Comparison of ENCODE assay signal across 10 cellular contexts in the genomic region with DNA sequence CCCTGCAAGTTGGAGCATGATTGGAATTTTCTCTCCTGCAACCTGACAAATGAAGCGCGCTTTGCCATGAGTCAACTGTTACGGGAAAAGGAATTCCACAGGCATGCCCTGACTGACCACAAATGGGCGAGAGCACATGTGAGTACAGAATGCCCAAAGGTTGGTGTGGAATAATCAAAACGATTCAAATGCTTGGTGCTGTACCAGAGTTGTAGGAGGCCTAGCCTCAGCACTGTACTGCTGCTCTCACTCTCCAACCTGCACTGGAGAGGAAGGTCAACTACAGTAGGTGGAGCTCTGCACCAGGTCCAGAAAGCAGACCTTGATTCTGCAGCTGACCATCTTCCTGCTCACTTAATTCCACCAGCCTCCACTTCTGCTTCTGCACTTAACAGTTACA.
DNase-seq lines count a peak whose midpoint lies in the region; ATAC-seq, FAIRE-seq and TF ChIP-seq lines count a peak whose summit lies in the region.
"Had no signal": no experiment of that assay in that cellular context is flagged by ENCODE, and none has a peak within 500 bp of the region (broad histone marks: within the 10 kb centered on the region; RNA-seq: fewer than 3 reads in every experiment).

No MANE protein-coding gene starts in this region.

- H3K9ac ChIP-seq in mammary epithelial cell (ENCODE audit: insufficient read depth, low read length) (no peak overlapping the region), HepG2 (ENCODE audit: insufficient read depth, low read depth, low read length) (no peak overlapping the region)

- in situ Hi-C loops in mammary epithelial cell (cut with MboI; ENCODE audit: low sequenced_read_pairs in 2 of 2) (loop anchor here (5.0 kb wide), 2 partner anchors 563 to 573 kb away; partner anchors contain the start of gene PLK2 (in 1 of the 2)), HepG2 (cut with HindIII; ENCODE audit: extremely low pct_ligation_motif_present, low pct_unique_long_range_greater_than_20kb) (loop anchor here (5.0 kb wide), 1 partner anchor 568 kb away; no protein-coding TSS in a partner anchor)

- POLR2A ChIA-PET in HepG2 (lab: Yijun Ruan, JAX) = no interaction called here

- no peak for FAIRE-seq in HepG2 (lab: Jason Lieb, UNC)

- H3K27ac ChIP-seq in mammary epithelial cell (ENCODE audit: insufficient read depth, low read depth, low read length) (peak overlapping the region; percentile 75), HepG2 (ENCODE audit: extremely low read length, insufficient read depth, low read length) (no peak overlapping the region), tibial nerve (no peak overlapping the region)

- H3K36me3 ChIP-seq in BE2C (no peaks in the 10 kb centered on the region), mammary epithelial cell (ENCODE audit: insufficient read depth, low read length) (no peaks in the 10 kb centered on the region), HepG2 (replicated peaks in 1 of 2; ENCODE audit: control insufficient read depth in 1 of 2, insufficient read depth in 2 of 2, low read length in 2 of 2) (no peaks in the 10 kb centered on the region), tibial nerve (no peaks in the 10 kb centered on the region)

- no peak overlapping the region for H3K4me3 ChIP-seq in BE2C (ENCODE audit: low read depth, low read length)
- no peak overlapping the region for H3K4me3 ChIP-seq in mammary epithelial cell (replicated peaks in 1 of 3; ENCODE audit: insufficient read depth in 1 of 3, low read depth in 2 of 3, low read length in 3 of 3)
- no peak overlapping the region for H3K4me3 ChIP-seq in HepG2 (replicated peaks in 1 of 3; ENCODE audit: insufficient read depth in 1 of 3, low read depth in 2 of 3, low read length in 3 of 3)
- H3K4me3 ChIP-seq in tibial nerve = no peak overlapping the region

- H4K20me1 ChIP-seq in mammary epithelial cell (ENCODE audit: insufficient read depth, low read length) (no peaks in the 10 kb centered on the region), HepG2 (ENCODE audit: insufficient read depth, low read length) (no peaks in the 10 kb centered on the region)

- no peaks in the 10 kb centered on the region for H3K9me3 ChIP-seq in BE2C
- no peaks in the 10 kb centered on the region for H3K9me3 ChIP-seq in mammary epithelial cell (replicated peaks; ENCODE audit: insufficient read depth, low read length)
- no peaks in the 10 kb centered on the region for H3K9me3 ChIP-seq in HepG2 (ENCODE audit: low read length)
- H3K9me3 ChIP-seq in tibial nerve = no peaks in the 10 kb centered on the region

- no peaks in the 10 kb centered on the region for H3K79me2 ChIP-seq in mammary epithelial cell (ENCODE audit: insufficient read depth, low read length)
- no peaks in the 10 kb centered on the region for H3K79me2 ChIP-seq in HepG2 (ENCODE audit: insufficient read depth, low read length)

- H3K27me3 ChIP-seq in BE2C (no peaks in the 10 kb centered on the region), mammary epithelial cell (ENCODE audit: insufficient read depth, low read length) (no peaks in the 10 kb centered on the region), HepG2 (ENCODE audit: control insufficient read depth in 1 of 2, insufficient read depth in 2 of 2, low read length in 2 of 2) (no peaks in the 10 kb centered on the region; a peak in 1 of 5 replicates), tibial nerve (no peaks in the 10 kb centered on the region)

- H3K4me2 ChIP-seq in mammary epithelial cell (ENCODE audit: insufficient read depth, low read depth, low read length) (peak overlapping the region; percentile 9), HepG2 (ENCODE audit: low read depth, low read length) (0 out of 2 replicates have a peak overlapping the region, but pooled peaks have one; percentile 13)

- H3K4me1 ChIP-seq in BE2C (no peaks in the 10 kb centered on the region), mammary epithelial cell (ENCODE audit: insufficient read depth, low read length) (peaks cover 30% of the 10 kb centered on the region), HepG2 (ENCODE audit: insufficient read depth, low read length) (no peaks in the 10 kb centered on the region), tibial nerve (peaks cover 0 to 5% (median 0%) of the 10 kb centered on the region in 4 donors)

- 2% methylated on average over 5 of the region's 5 CpGs for WGBS in mammary epithelial cell (ENCODE audit: low coverage, missing lambda C conversion rate)
- 0% methylated on average over 1 of the region's 5 CpGs for WGBS in HepG2 (ENCODE audit: low lambda C conversion rate)
- 68 to 84% methylated on average over 5 of the region's 5 CpGs for WGBS in tibial nerve, 2 donors

- TF ChIP-seq RAD21 in HepG2 (CRISPR knock-in tag; IDR thresholded peaks at IDR 0.05) = no peak

- TF ChIP-seq EP300 in HepG2 (IDR thresholded peaks at IDR 0.05; ENCODE audit: low read depth in 2 of 2, low read length in 2 of 2) (no peak), HepG2 (CRISPR knock-in tag; IDR thresholded peaks at IDR 0.05; ENCODE audit: borderline replicate concordance) (no peak), tibial nerve (IDR thresholded peaks at IDR 0.05) (no peak)

- DNase-seq in BE2C (no peak), M059J (ENCODE audit: low read depth) (peak; percentile 99), mammary epithelial cell (peak; percentile 98), HepG2 (ENCODE audit: low spot score) (peak; percentile 9), NCI-H526 treated with DMSO at 0.1 percent for 48 hours (lab: John Stamatoyannopoulos, UW) (no peak), tibial nerve (ENCODE audit: low spot score in 2 of 2) (no peak), erythroblast (lab: John Stamatoyannopoulos, UW) (no peak), NCI-H2196 treated with DMSO at 0.1 percent for 48 hours (lab: John Stamatoyannopoulos, UW; ENCODE audit: unreplicated experiment) (no peak)
- DNase-seq: activated CD4-positive, alpha-beta T cell treated with anti-CD3 and anti-CD28 coated beads for 36 hours; foreskin melanocyte had no signal

- TF ChIP-seq CTCF in BE2C (IDR thresholded peaks at IDR 0.05; ENCODE audit: low read depth, low read length) (peak; percentile 16; the same call in 1 of the 2 replicates), mammary epithelial cell (conservative IDR thresholded peaks at IDR 0.05 in 1 of 2, IDR thresholded peaks at IDR 0.05 in 1 of 2; ENCODE audit: extremely low read depth in 1 of 2, insufficient read depth in 1 of 2, low read depth in 1 of 2, low read length in 2 of 2) (peak; percentile 27 to 63), HepG2 (CRISPR knock-in tag; IDR thresholded peaks at IDR 0.05) (peak; percentile 58), tibial nerve (IDR thresholded peaks at IDR 0.05) (peak in 1 of 5 experiments; percentile 6)

- ATAC-seq in HepG2 = peak; percentile 86
- ATAC-seq: activated CD4-positive, alpha-beta T cell treated with anti-CD3 and anti-CD28 coated beads for 36 hours had no signal

- BruUV-seq in mammary epithelial cell (replicated peaks; lab: Mats Ljungman, UMichigan) (no TSS peak), HepG2 (replicated peaks; lab: Mats Ljungman, UMichigan) (no TSS peak)

- dilution Hi-C loops in mammary epithelial cell (cut with HindIII; ENCODE audit: low sequenced_read_pairs) = loop anchor here (25.0 kb wide), 1 partner anchor 573 kb away; the partner anchor contains the start of gene PLK2

- CTCF ChIA-PET in mammary epithelial cell (lab: Charles Lee; ENCODE audit: low non-redundant PET) = interaction anchor here (0.5 to 1.1 kb wide), 3 partner anchors 119 to 570 kb away, joined by 4 to 5 read pairs (median 5); no protein-coding TSS in a partner anchor
- CTCF ChIA-PET in HepG2 (lab: Yijun Ruan, JAX; ENCODE audit: low intra/inter-chr PET ratio, low total read pairs) = no interaction called here

- intact Hi-C loops in mammary epithelial cell (cut with micrococcal nuclease) = loop anchor here (1.0 to 2.0 kb wide), 10 partner anchors 48 to 591 kb away; partner anchors contain the start of gene PLK2
- intact Hi-C loops in HepG2 (cut with micrococcal nuclease; ENCODE audit: unreplicated experiment) = loop anchor here (2.0 kb wide), 1 partner anchor 573 kb away; no protein-coding TSS in a partner anchor

- TF ChIP-seq POLR2A in HepG2 (IDR thresholded peaks at IDR 0.05; ENCODE audit: insufficient read depth in 1 of 2, low read depth in 2 of 2, low read length in 2 of 2) = no peak
- no peak for TF ChIP-seq POLR2A in tibial nerve (IDR thresholded peaks at IDR 0.05)
- no peak for TF ChIP-seq POLR2A in erythroblast (IDR thresholded peaks at IDR 0.05; ENCODE audit: low read length)

- no peak overlapping the region for H2AFZ ChIP-seq in mammary epithelial cell (ENCODE audit: low read depth, low read length)
- no peak overlapping the region for H2AFZ ChIP-seq in HepG2 (ENCODE audit: low read length)

TF ChIP-seq in HepG2, 621 proteins besides CTCF, POLR2A, EP300 and RAD21:
- TF ChIP-seq STAG1 (CRISPR knock-in tag; IDR thresholded peaks at IDR 0.05) = peak; percentile 50
- no peak for TF ChIP-seq ZNF367 (CRISPR knock-in tag; IDR thresholded peaks at IDR 0.05; ENCODE audit: borderline replicate concordance)
- no peak for TF ChIP-seq CCDC6 (CRISPR knock-in tag; IDR thresholded peaks at IDR 0.05)
- no peak for TF ChIP-seq PAX8 (CRISPR knock-in tag; IDR thresholded peaks at IDR 0.05; ENCODE audit: borderline replicate concordance)
- peak; percentile 70 for TF ChIP-seq FOSL2 (CRISPR knock-in tag; IDR thresholded peaks at IDR 0.05)
- no peak for TF ChIP-seq RCOR2 (CRISPR knock-in tag; IDR thresholded peaks at IDR 0.05)
- 0 out of 2 replicates have a peak, but pooled peaks have one; percentile 2 for TF ChIP-seq SMC3 (IDR thresholded peaks at IDR 0.05; ENCODE audit: low read length)

Comparison
In these comparisons a context has a peak if more than half of its experiments do, and no peak if none do; other contexts are left out.
1. DNase-seq: peak in M059J (single experiment), mammary epithelial cell (single experiment) and HepG2 (single experiment); none in BE2C (single experiment), NCI-H526 treated with DMSO at 0.1 percent for 48 hours (single experiment), tibial nerve (0 of 2), erythroblast (0 of 2) and NCI-H2196 treated with DMSO at 0.1 percent for 48 hours (single experiment).